In genomic region chr7:92135490-92135889, GRCh38 we compare ENCODE assay signal across 8 cellular contexts. TPM values are rescaled to one million over a fixed set of nuclear protein-coding genes. Genes with fewer than 3 reads are reported as not detected.
DNase-seq lines count a peak whose midpoint lies in the region; ATAC-seq lines count a peak whose summit lies in the region.

No MANE protein-coding gene starts in this region.

- H3K27me3 Mint-ChIP-seq in activated CD4-positive, alpha-beta T cell treated with anti-CD3 and anti-CD28 coated beads for 36 hours: no peaks in the 10 kb centered on the region
- H3K27me3 Mint-ChIP-seq in activated naive CD8-positive, alpha-beta T cell: no peaks in the 10 kb centered on the region

- peaks cover 0 to 28% (median 16%) of the 10 kb centered on the region in 5 donors for H3K4me1 ChIP-seq in subcutaneous abdominal adipose tissue (ENCODE audit: control insufficient read depth in 5 of 5, insufficient read depth in 5 of 5, low read length in 5 of 5)

- DNase-seq in activated CD4-positive, alpha-beta T cell treated with anti-CD3 and anti-CD28 coated beads for 36 hours: no peak
- no peak for DNase-seq in activated CD4-positive, alpha-beta T cell treated with anti-CD3 and anti-CD28 coated beads, Interleukin-2, amount 50 U/mL, for 48 hours
- DNase-seq in iris pigment epithelial cell (ENCODE audit: low read depth): peak; percentile 39

- no peaks in the 10 kb centered on the region for H3K9me3 ChIP-seq in subcutaneous abdominal adipose tissue (ENCODE audit: control insufficient read depth in 5 of 5, low read length in 5 of 5)

- POLR2A ChIA-PET in activated CD4-positive, alpha-beta T cell treated with anti-CD3 and anti-CD28 coated beads for 36 hours (lab: Charles Lee): interaction anchor here (1.5 to 1.8 kb wide), 2 partner anchors 111 to 312 kb away, joined by 6 to 7 read pairs; partner anchors contain the start of genes ANKIB1, GATAD1 and KRIT1

- H3K27me3 ChIP-seq in subcutaneous abdominal adipose tissue (ENCODE audit: control insufficient read depth in 5 of 5, insufficient read depth in 4 of 5, low read length in 5 of 5): no peaks in the 10 kb centered on the region

- ATAC-seq in activated CD4-positive, alpha-beta T cell treated with anti-CD3 and anti-CD28 coated beads for 36 hours: no peak
- ATAC-seq in GM21447 (IDR thresholded peaks at IDR 0.05; ENCODE audit: unreplicated experiment) (no peak), HG03196 (IDR thresholded peaks at IDR 0.05; ENCODE audit: unreplicated experiment) (no peak), GM21528 (IDR thresholded peaks at IDR 0.05; ENCODE audit: low FRiP score, unreplicated experiment) (no peak)

- CTCF ChIA-PET in activated CD4-positive, alpha-beta T cell treated with anti-CD3 and anti-CD28 coated beads for 36 hours (lab: Charles Lee): interaction anchor here (0.6 to 1.5 kb wide), 3 partner anchors 44 to 496 kb away, joined by 3 to 4 read pairs (median 3); partner anchors contain the start of gene LRRD1

- H3K27ac ChIP-seq in subcutaneous abdominal adipose tissue (ENCODE audit: low read depth, low read length): no peak overlapping the region

- H3K4me3 Mint-ChIP-seq in activated CD4-positive, alpha-beta T cell treated with anti-CD3 and anti-CD28 coated beads for 36 hours: peak overlapping the region; percentile 98
- H3K4me3 Mint-ChIP-seq in activated naive CD8-positive, alpha-beta T cell: peak overlapping the region; percentile 98

- peaks cover 0 to 3% (median 0%) of the 10 kb centered on the region in 5 donors for H3K36me3 ChIP-seq in subcutaneous abdominal adipose tissue (ENCODE audit: control insufficient read depth in 5 of 5, insufficient read depth in 5 of 5, low read length in 5 of 5)

- H3K36me3 Mint-ChIP-seq in activated CD4-positive, alpha-beta T cell treated with anti-CD3 and anti-CD28 coated beads for 36 hours (ENCODE audit: low read depth): peaks cover 12% of the 10 kb centered on the region
- peaks cover 7% of the 10 kb centered on the region for H3K36me3 Mint-ChIP-seq in activated naive CD8-positive, alpha-beta T cell

- H3K9ac ChIP-seq in subcutaneous abdominal adipose tissue (ENCODE audit: low read length in 5 of 5): peak overlapping the region; percentile 41 to 88 (median 82)

- H3K4me1 Mint-ChIP-seq in activated CD4-positive, alpha-beta T cell treated with anti-CD3 and anti-CD28 coated beads for 36 hours: peaks cover 20% of the 10 kb centered on the region
- H3K4me1 Mint-ChIP-seq in activated naive CD8-positive, alpha-beta T cell (ENCODE audit: low read depth): peaks cover 35% of the 10 kb centered on the region

- H3K27ac Mint-ChIP-seq in activated CD4-positive, alpha-beta T cell treated with anti-CD3 and anti-CD28 coated beads for 36 hours: peak overlapping the region; percentile 37
- H3K27ac Mint-ChIP-seq in activated naive CD8-positive, alpha-beta T cell: peak overlapping the region; percentile 100

- H3K9me3 Mint-ChIP-seq in activated CD4-positive, alpha-beta T cell treated with anti-CD3 and anti-CD28 coated beads for 36 hours (ENCODE audit: low read depth): no peaks in the 10 kb centered on the region
- no peaks in the 10 kb centered on the region for H3K9me3 Mint-ChIP-seq in activated naive CD8-positive, alpha-beta T cell (ENCODE audit: low read depth)

- peak overlapping the region in 3 of 5 donors; percentile 89 to 91 (median 91) for H3K4me3 ChIP-seq in subcutaneous abdominal adipose tissue (ENCODE audit: low read depth in 1 of 5, low read length in 5 of 5)

- intact Hi-C loops in activated CD4-positive, alpha-beta T cell treated with anti-CD3 and anti-CD28 coated beads for 36 hours (cut with DNase I, micrococcal nuclease): loop anchor here (2.0 to 10.0 kb wide), 2 partner anchors 109 to 1869 kb away; partner anchors contain the start of genes ANKIB1 (in 1 of the 2), BET1 (in 1 of the 2) and KRIT1 (in 1 of the 2)

RNA-seq across cellular contexts. Expression of gene CYP51A1, which starts 1.2 kb away (rescaled TPM):
- 10 to 100 TPM; 57.8 to 63.3 TPM for total RNA-seq in activated CD4-positive, alpha-beta T cell treated with anti-CD3 and anti-CD28 coated beads for 36 hours

RNA-seq across cellular contexts. Expression of gene LRRD1, which starts 43.5 kb away (rescaled TPM):
- not detected for total RNA-seq in activated CD4-positive, alpha-beta T cell treated with anti-CD3 and anti-CD28 coated beads for 36 hours
